ENCODE assay signal across 8 cellular contexts in the genomic region with DNA sequence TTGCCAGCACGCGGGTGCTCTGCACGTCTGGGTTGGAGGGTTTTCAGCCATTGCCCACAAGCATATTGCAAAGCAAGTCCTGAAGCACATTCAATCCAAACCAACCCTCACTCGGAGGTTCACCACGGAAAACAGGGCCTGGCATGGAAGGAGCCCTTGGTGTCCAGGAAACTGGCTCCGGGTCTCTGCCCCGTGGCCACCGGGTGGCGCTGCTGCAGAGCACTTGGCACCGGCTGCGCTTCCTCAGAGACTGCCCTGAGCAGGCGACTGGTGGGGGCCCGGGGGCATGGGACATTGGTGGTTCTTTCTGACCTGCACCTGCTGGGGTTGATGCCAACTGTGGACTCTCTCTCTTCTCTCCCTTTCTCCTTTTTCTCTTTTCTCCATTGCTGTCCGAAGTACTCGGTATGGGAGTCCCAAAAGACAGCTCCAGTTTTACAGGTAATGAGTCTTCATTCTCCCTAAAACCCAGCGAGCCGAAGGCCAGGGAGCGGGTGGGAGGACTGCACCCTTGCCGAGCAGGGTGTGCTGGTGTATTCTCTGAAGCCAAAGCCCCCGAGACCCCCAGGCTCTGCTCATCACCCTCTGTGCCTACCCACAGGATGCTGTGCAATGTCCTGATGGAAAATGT. TPM values are rescaled to one million over a fixed set of nuclear protein-coding genes. Genes with fewer than 3 reads are reported as not detected.
DNase-seq lines count a peak whose midpoint lies in the region; ATAC-seq and TF ChIP-seq lines count a peak whose summit lies in the region.

No MANE protein-coding gene starts in this region.

- H3K79me2 ChIP-seq in MM.1S (ENCODE audit: low read length) = peaks cover 30% of the 10 kb centered on the region

- peak; percentile 83 for DNase-seq in GM03348 (ENCODE audit: low spot score)
- no peak for DNase-seq in MM.1S
- DNase-seq in cardiac fibroblast (ENCODE audit: low read depth in 2 of 2) = peak; percentile 19 to 27
- peak in 2 of 3 donors; percentile 55 to 64 for DNase-seq in mucosa of descending colon
- DNase-seq in activated T-helper 1 cell treated with anti-CD3 and anti-CD28 coated beads, Interleukin-12 subunit alpha, Interleukin-12 subunit beta, Interleukin-2, Interleukin-4 antibody, amounts not matched to agents 30 ng/mL and 10 ng/mL and 1 ng/mL, durations not matched to agents 14 hours and 24 hours and 36 hours (ENCODE audit: low spot score) = no peak

- H3K27me3 Mint-ChIP-seq in activated T-helper 1 cell treated with anti-CD3 and anti-CD28 coated beads, Interleukin-12 subunit alpha, Interleukin-12 subunit beta, Interleukin-2, Interleukin-4 antibody, amounts not matched to agents 30 ng/mL and 10 ng/mL and 1 ng/mL, durations not matched to agents 14 hours and 24 hours and 36 hours (ENCODE audit: insufficient read depth) = no peaks in the 10 kb centered on the region

- intact Hi-C loops in mucosa of descending colon (cut with DNase I, micrococcal nuclease) = no loop called here
- intact Hi-C loops in activated T-helper 1 cell treated with anti-CD3 and anti-CD28 coated beads, Interleukin-12 subunit alpha, Interleukin-12 subunit beta, Interleukin-2, Interleukin-4 antibody, amounts not matched to agents 30 ng/mL and 10 ng/mL and 1 ng/mL, durations not matched to agents 14 hours and 24 hours and 36 hours (cut with micrococcal nuclease) = no loop called here

- H3K9me3 Mint-ChIP-seq in activated T-helper 1 cell treated with anti-CD3 and anti-CD28 coated beads, Interleukin-12 subunit alpha, Interleukin-12 subunit beta, Interleukin-2, Interleukin-4 antibody, amounts not matched to agents 30 ng/mL and 10 ng/mL and 1 ng/mL, durations not matched to agents 14 hours and 24 hours and 36 hours = no peaks in the 10 kb centered on the region

- peaks cover 29% of the 10 kb centered on the region for H3K36me3 Mint-ChIP-seq in activated T-helper 1 cell treated with anti-CD3 and anti-CD28 coated beads, Interleukin-12 subunit alpha, Interleukin-12 subunit beta, Interleukin-2, Interleukin-4 antibody, amounts not matched to agents 30 ng/mL and 10 ng/mL and 1 ng/mL, durations not matched to agents 14 hours and 24 hours and 36 hours (ENCODE audit: low read depth)

- no peaks in the 10 kb centered on the region for H3K9me2 ChIP-seq in MM.1S (replicated peaks; ENCODE audit: insufficient read depth, low read length)

- H3K27me3 ChIP-seq in MM.1S (replicated peaks; ENCODE audit: insufficient read depth, low read length) = no peaks in the 10 kb centered on the region

- H3K4me1 ChIP-seq in MM.1S (ENCODE audit: low read length) = no peaks in the 10 kb centered on the region
- H3K4me1 ChIP-seq in mucosa of descending colon (ENCODE audit: low read depth) = no peaks in the 10 kb centered on the region

- H3K9me3 ChIP-seq in MM.1S (replicated peaks; ENCODE audit: insufficient read depth, low read length) (no peaks in the 10 kb centered on the region), mucosa of descending colon (no peaks in the 10 kb centered on the region)

- H2AFZ ChIP-seq in MM.1S (ENCODE audit: low read length) = no peak overlapping the region

- H3K9ac ChIP-seq in MM.1S (ENCODE audit: low read length) = no peak overlapping the region

- H3K27ac ChIP-seq in MM.1S (ENCODE audit: low read length) = no peak overlapping the region

- H3K36me3 ChIP-seq in MM.1S (replicated peaks; ENCODE audit: insufficient read depth, low read length) (no peaks in the 10 kb centered on the region), mucosa of descending colon (ENCODE audit: low read depth) (no peaks in the 10 kb centered on the region)

- TF ChIP-seq CTCF in MM.1S (IDR thresholded peaks at IDR 0.05; ENCODE audit: low read length) = peak; percentile 41
- peak; percentile 61 for TF ChIP-seq CTCF in cardiac fibroblast (IDR thresholded peaks at IDR 0.05; ENCODE audit: low read depth, low read length)
- TF ChIP-seq CTCF in mucosa of descending colon (IDR thresholded peaks at IDR 0.05) = peak; percentile 35

- H3K27ac Mint-ChIP-seq in activated T-helper 1 cell treated with anti-CD3 and anti-CD28 coated beads, Interleukin-12 subunit alpha, Interleukin-12 subunit beta, Interleukin-2, Interleukin-4 antibody, amounts not matched to agents 30 ng/mL and 10 ng/mL and 1 ng/mL, durations not matched to agents 14 hours and 24 hours and 36 hours = no peak overlapping the region

- H3K4me1 Mint-ChIP-seq in activated T-helper 1 cell treated with anti-CD3 and anti-CD28 coated beads, Interleukin-12 subunit alpha, Interleukin-12 subunit beta, Interleukin-2, Interleukin-4 antibody, amounts not matched to agents 30 ng/mL and 10 ng/mL and 1 ng/mL, durations not matched to agents 14 hours and 24 hours and 36 hours (ENCODE audit: low read depth) = peaks cover 10% of the 10 kb centered on the region

- H3K4me2 ChIP-seq in MM.1S (ENCODE audit: low read depth, low read length) = no peak overlapping the region

- peak; percentile 72 for ATAC-seq in mucosa of descending colon
- ATAC-seq in GM21529 (IDR thresholded peaks at IDR 0.05; ENCODE audit: unreplicated experiment) = no peak
- ATAC-seq in GM21360 (IDR thresholded peaks at IDR 0.05; ENCODE audit: unreplicated experiment) = no peak
- no peak for ATAC-seq in HG03280 (IDR thresholded peaks at IDR 0.05; ENCODE audit: unreplicated experiment)

- H4K20me1 ChIP-seq in MM.1S (ENCODE audit: insufficient read depth, low read length) = no peaks in the 10 kb centered on the region; the same call in 1 of the 2 replicates

- no peak overlapping the region for H3K4me3 Mint-ChIP-seq in activated T-helper 1 cell treated with anti-CD3 and anti-CD28 coated beads, Interleukin-12 subunit alpha, Interleukin-12 subunit beta, Interleukin-2, Interleukin-4 antibody, amounts not matched to agents 30 ng/mL and 10 ng/mL and 1 ng/mL, durations not matched to agents 14 hours and 24 hours and 36 hours

- no peaks in the 10 kb centered on the region for H3F3A ChIP-seq in MM.1S (ENCODE audit: insufficient read depth, low read length)

- no peak overlapping the region for H3K4me3 ChIP-seq in MM.1S (ENCODE audit: low read length)
- H3K4me3 ChIP-seq in cardiac fibroblast (replicated peaks in 1 of 2; ENCODE audit: low read depth in 2 of 2, low read length in 2 of 2) = no peak overlapping the region
- no peak overlapping the region for H3K4me3 ChIP-seq in mucosa of descending colon

RNA-seq across cellular contexts. Expression of gene KCNAB2, which starts 4.1 kb away (rescaled TPM):
- total RNA-seq in mucosa of descending colon = 10 to 100 TPM in 2 of 3 donors, 1 to 10 TPM in 1; 6.9 to 15.7 (median 11.8) TPM
- 237 and 254 TPM in 2 replicates for total RNA-seq in activated T-helper 1 cell treated with anti-CD3 and anti-CD28 coated beads, Interleukin-12 subunit alpha, Interleukin-12 subunit beta, Interleukin-2, Interleukin-4 antibody, amounts not matched to agents 30 ng/mL and 10 ng/mL and 1 ng/mL, durations not matched to agents 14 hours and 24 hours and 36 hours

RNA-seq across cellular contexts. Expression of gene NPHP4, which starts 49.3 kb away (rescaled TPM):
- 10 to 100 TPM in 2 of 3 donors, 1 to 10 TPM in 1; 7.5 to 12.2 (median 10.3) TPM for total RNA-seq in mucosa of descending colon
- total RNA-seq in activated T-helper 1 cell treated with anti-CD3 and anti-CD28 coated beads, Interleukin-12 subunit alpha, Interleukin-12 subunit beta, Interleukin-2, Interleukin-4 antibody, amounts not matched to agents 30 ng/mL and 10 ng/mL and 1 ng/mL, durations not matched to agents 14 hours and 24 hours and 36 hours = 18.3 and 18.6 TPM in 2 replicates

Comparison
In these comparisons a context has a peak if more than half of its experiments do, and no peak if none do; other contexts are left out.
1. DNase-seq: peak in GM03348 (single experiment), cardiac fibroblast (2 of 2) and mucosa of descending colon (2 of 3); none in MM.1S (single experiment) and activated T-helper 1 cell treated with anti-CD3 and anti-CD28 coated beads, Interleukin-12 subunit alpha, Interleukin-12 subunit beta, Interleukin-2, Interleukin-4 antibody, amounts not matched to agents 30 ng/mL and 10 ng/mL and 1 ng/mL, durations not matched to agents 14 hours and 24 hours and 36 hours (single experiment).
2. RNA of gene KCNAB2, which starts 4.1 kb away (total RNA-seq): 237 to 254 TPM in activated T-helper 1 cell treated with anti-CD3 and anti-CD28 coated beads, Interleukin-12 subunit alpha, Interleukin-12 subunit beta, Interleukin-2, Interleukin-4 antibody, amounts not matched to agents 30 ng/mL and 10 ng/mL and 1 ng/mL, durations not matched to agents 14 hours and 24 hours and 36 hours; 6.9 to 15.7 TPM in mucosa of descending colon; every median in the first group is over 10 times any median in the second.
3. Peak in every context shown above with its lines, with median percentiles within 50 percentile points of each other: CTCF ChIP-seq.